In the genomic region with DNA sequence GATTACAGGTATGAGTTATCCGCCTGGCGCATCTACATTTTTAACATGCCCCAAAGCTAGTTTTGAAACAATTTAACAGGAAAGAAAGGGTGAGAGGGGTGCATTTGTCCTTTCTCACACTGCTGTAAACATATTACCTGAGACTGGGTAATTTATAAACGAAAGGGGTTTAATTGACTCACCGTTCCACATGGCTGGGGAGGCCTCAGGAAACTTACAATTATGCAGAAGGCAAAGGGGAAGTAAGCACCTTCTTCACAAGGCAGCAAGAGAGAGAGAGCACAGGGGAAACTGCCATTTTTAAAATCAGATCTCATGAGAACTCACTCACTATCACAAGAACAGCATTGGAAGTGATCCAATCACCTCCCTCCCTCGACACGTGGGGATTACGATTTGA, we compare ENCODE assay signal across 7 cellular contexts.
DNase-seq lines count a peak whose midpoint lies in the region; ATAC-seq, FAIRE-seq and TF ChIP-seq lines count a peak whose summit lies in the region.
"Not testable (repeated sequence)": the region's sequence is repeated elsewhere in the genome, so short reads cannot be mapped to it uniquely, and the experiment has no call there.

No MANE protein-coding gene starts in this region.

- not testable (repeated sequence) for H3K27ac Mint-ChIP-seq in naive B cell

- H3K27me3 Mint-ChIP-seq in naive B cell = not testable (repeated sequence)

- not testable (repeated sequence) for H3K4me3 Mint-ChIP-seq in naive B cell

- not testable (repeated sequence) for DNase-seq in GM19239 (ENCODE audit: insufficient read length, low spot score); naive B cell

- H3K36me3 Mint-ChIP-seq in naive B cell = not testable (repeated sequence)

- not testable (repeated sequence) for H3K4me1 Mint-ChIP-seq in naive B cell

- TF ChIP-seq POLR2A in GM18505 (IDR thresholded peaks at IDR 0.05; ENCODE audit: borderline replicate concordance, extremely low read depth, insufficient read depth, insufficient read length) = not testable (repeated sequence)

- peak; percentile 94 for FAIRE-seq in GM19239 (lab: Jason Lieb, UNC)

- peak; percentile 68 for ATAC-seq in GM18505 (IDR thresholded peaks at IDR 0.05; ENCODE audit: unreplicated experiment)
- peak; percentile 78 for ATAC-seq in GM18861 (IDR thresholded peaks at IDR 0.05; ENCODE audit: unreplicated experiment)
- ATAC-seq in GM21367 (IDR thresholded peaks at IDR 0.05; ENCODE audit: unreplicated experiment) = peak; percentile 40
- ATAC-seq in HG03175 (IDR thresholded peaks at IDR 0.05; ENCODE audit: unreplicated experiment) = peak; percentile 66
- peak; percentile 87 for ATAC-seq in HG03571 (IDR thresholded peaks at IDR 0.05; ENCODE audit: unreplicated experiment)
- peak; percentile 36 to 40 for ATAC-seq in naive B cell (ENCODE audit: low read depth in 2 of 2)

- not testable (repeated sequence) for H3K9me3 Mint-ChIP-seq in naive B cell
